In the genomic region with DNA sequence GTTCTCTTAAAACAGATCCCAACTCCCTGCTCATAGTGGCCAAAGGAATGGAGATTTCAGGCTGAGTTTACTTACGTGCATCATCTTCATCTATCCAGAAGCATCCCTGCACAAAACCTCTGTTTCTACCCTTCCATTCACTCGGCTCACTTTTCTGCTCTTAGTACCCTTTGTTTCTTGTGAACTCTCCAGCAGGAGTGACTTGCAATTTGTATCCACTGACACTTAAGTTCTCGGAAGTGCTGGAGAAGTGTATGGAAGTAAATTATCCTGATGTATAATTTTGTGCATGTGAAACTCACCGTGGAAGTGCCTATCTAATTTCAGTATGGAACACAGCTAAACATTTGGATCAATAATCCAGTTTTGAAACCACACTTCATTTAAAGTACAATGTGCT, we compare ENCODE assay signal across 7 cellular contexts. TPM values are rescaled to one million over a fixed set of nuclear protein-coding genes. Genes with fewer than 3 reads are reported as not detected.
"Had no signal": no experiment of that assay in that cellular context is flagged by ENCODE, and none has a peak within 500 bp of the region (broad histone marks: within the 10 kb centered on the region; RNA-seq: fewer than 3 reads in every experiment).

No MANE protein-coding gene starts in this region.

RNA-seq across cellular contexts. Expression of gene CCT8L2, which starts 7.0 kb away (rescaled TPM):
- total RNA-seq: LHCN-M2, MCF 10A, PC-3, Peyer's patch, Right ventricle myocardium superior, SJSA1 had no signal
- polyA plus RNA-seq: SK-N-SH had no signal
